In the genomic region with DNA sequence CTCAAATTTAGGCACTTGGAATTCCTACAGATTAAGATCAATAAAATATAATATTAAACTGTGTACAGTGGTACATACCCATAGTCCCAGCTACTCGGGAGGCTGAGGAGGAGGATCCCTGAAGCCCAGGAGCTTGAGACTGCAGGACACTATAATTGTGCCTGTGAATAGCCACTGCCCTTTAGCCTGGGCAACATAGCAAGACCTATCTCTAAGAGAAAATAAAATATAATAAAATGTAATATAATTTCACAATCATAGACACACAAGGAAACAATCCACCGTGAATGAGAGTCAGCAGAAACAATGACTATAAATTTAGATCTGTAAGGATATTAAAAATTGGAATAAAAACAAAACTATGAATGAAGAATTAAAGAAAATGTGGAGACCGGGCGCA, we compare ENCODE assay signal across 38 cellular contexts. TPM values are rescaled to one million over a fixed set of nuclear protein-coding genes. Genes with fewer than 3 reads are reported as not detected.
"Had no signal": no experiment of that assay in that cellular context is flagged by ENCODE, and none has a peak within 500 bp of the region (broad histone marks: within the 10 kb centered on the region; RNA-seq: fewer than 3 reads in every experiment).

No MANE protein-coding gene starts in this region.

- H3K9me3 ChIP-seq: adrenal gland, ascending aorta, body of pancreas, breast epithelium had no signal

- ATAC-seq: activated naive CD4-positive, alpha-beta T cell treated with anti-CD3 and anti-CD28 coated beads, Interleukin-2, amount 50 U/mL, for 72 hours; activated naive CD8-positive, alpha-beta T cell treated with anti-CD3 and anti-CD28 coated beads, Interleukin-2, amount 50 U/mL, for 24 hours; activated T-cell treated with anti-CD3 and anti-CD28 coated beads, Interleukin-2, amount 50 U/mL, for 4 hours; activated T-cell treated with anti-CD3 and anti-CD28 coated beads, Interleukin-2, amount 50 U/mL, for 72 hours; activated T-helper 17 cell treated with anti-CD3 and anti-CD28 coated beads, Interleukin-2, amount 50 U/mL, for 72 hours; body of pancreas had no signal

- H3K36me3 ChIP-seq: adrenal gland, ascending aorta, brain microvascular endothelial cell, breast epithelium, cardiac muscle cell had no signal

- H3K4me3 ChIP-seq: adrenal gland, ascending aorta, body of pancreas, breast epithelium, cardiac muscle cell had no signal

- H3K4me1 ChIP-seq: adrenal gland, ascending aorta, body of pancreas, breast epithelium had no signal

- DNase-seq: activated effector memory CD4-positive, alpha-beta T cell treated with anti-CD3 and anti-CD28 coated beads, Interleukin-2, amount 50 U/mL, for 16 hours; activated effector memory CD4-positive, alpha-beta T cell treated with Interleukin-2 at 50 U/mL for 16 hours; activated gamma-delta T cell; activated gamma-delta T cell treated with Interleukin-2 at 50 U/mL for 16 hours; activated naive CD4-positive, alpha-beta T cell; activated naive CD4-positive, alpha-beta T cell treated with anti-CD3 and anti-CD28 coated beads for 36 hours; activated naive CD4-positive, alpha-beta T cell treated with anti-CD3 and anti-CD28 coated beads, Interleukin-2, amount 10 ng/mL, durations not matched to agents 7 days and 5 days; activated naive CD4-positive, alpha-beta T cell treated with anti-CD3 and anti-CD28 coated beads, Interleukin-2, amount 50 U/mL, for 16 hours; activated naive CD4-positive, alpha-beta T cell treated with Interleukin-2 at 50 U/mL for 16 hours; activated naive CD8-positive, alpha-beta T cell treated with anti-CD3 and anti-CD28 coated beads for 36 hours; activated naive CD8-positive, alpha-beta T cell treated with anti-CD3 and anti-CD28 coated beads, Interleukin-2, amount 10 ng/mL, durations not matched to agents 7 days and 5 days; activated naive CD8-positive, alpha-beta T cell treated with anti-CD3 and anti-CD28 coated beads, Interleukin-2, amount 50 U/mL, for 24 hours; activated T-cell treated with anti-CD3 and anti-CD28 coated beads, Interleukin-2, amount 50 U/mL, for 1 hour; activated T-cell treated with anti-CD3 and anti-CD28 coated beads, Interleukin-2, amount 50 U/mL, for 24 hours; activated T-cell treated with anti-CD3 and anti-CD28 coated beads, Interleukin-2, amount 50 U/mL, for 4 hours; activated T-cell treated with anti-CD3 and anti-CD28 coated beads, Interleukin-2, amount 50 U/mL, for 48 hours; activated T-cell treated with anti-CD3 and anti-CD28 coated beads, Interleukin-2, amount 50 U/mL, for 72 hours; adrenal gland; amniotic stem cell; amygdala; anterior cingulate cortex; aorta; body of pancreas; brain microvascular endothelial cell; caudate nucleus; central memory CD4-positive, alpha-beta T cell; cerebellar nuclear complex had no signal

RNA-seq across cellular contexts. Expression of gene TMEM95, which starts 15.9 kb away (rescaled TPM):
- total RNA-seq: activated naive CD4-positive, alpha-beta T cell treated with anti-CD3 and anti-CD28 coated beads for 36 hours; activated naive CD8-positive, alpha-beta T cell treated with anti-CD3 and anti-CD28 coated beads for 36 hours; activated naive CD8-positive, alpha-beta T cell treated with anti-CD3 and anti-CD28 coated beads, Interleukin-2, amount 10 ng/mL, durations not matched to agents 7 days and 5 days; activated T-cell treated with anti-CD3 and anti-CD28 coated beads, Interleukin-2, amount 50 U/mL, for 4 hours; activated T-helper 1 cell treated with anti-CD3 and anti-CD28 coated beads, Interleukin-12 subunit alpha, Interleukin-12 subunit beta, Interleukin-2, Interleukin-4 antibody, amounts not matched to agents 30 ng/mL and 10 ng/mL and 1 ng/mL, durations not matched to agents 14 hours and 24 hours and 36 hours; activated T-helper 2 cell treated with anti-CD3 and anti-CD28 coated beads, Interferon-gamma antibody, Interleukin-2, Interleukin-4, amounts not matched to agents 10 μg/mL and 5 μg/mL and 100 μg/mL, durations not matched to agents 14 hours and 24 hours and 36 hours; adrenal gland; aorta; ascending aorta; body of pancreas; breast epithelium; bronchial epithelial cell; cardiac muscle cell; cardiac septum; cerebellum; chondrocyte had no signal
